1 cellular context compared by ENCODE assay signal in genomic region chr2:112725545-112726457, GRCh38.
TF ChIP-seq lines count a peak whose summit lies in the region.

No MANE protein-coding gene starts in this region.

TF ChIP-seq in GM12878, 131 proteins besides CTCF, POLR2A, EP300 and RAD21 (continued from another document and continues in another):
- TF ChIP-seq, protein P1, sequence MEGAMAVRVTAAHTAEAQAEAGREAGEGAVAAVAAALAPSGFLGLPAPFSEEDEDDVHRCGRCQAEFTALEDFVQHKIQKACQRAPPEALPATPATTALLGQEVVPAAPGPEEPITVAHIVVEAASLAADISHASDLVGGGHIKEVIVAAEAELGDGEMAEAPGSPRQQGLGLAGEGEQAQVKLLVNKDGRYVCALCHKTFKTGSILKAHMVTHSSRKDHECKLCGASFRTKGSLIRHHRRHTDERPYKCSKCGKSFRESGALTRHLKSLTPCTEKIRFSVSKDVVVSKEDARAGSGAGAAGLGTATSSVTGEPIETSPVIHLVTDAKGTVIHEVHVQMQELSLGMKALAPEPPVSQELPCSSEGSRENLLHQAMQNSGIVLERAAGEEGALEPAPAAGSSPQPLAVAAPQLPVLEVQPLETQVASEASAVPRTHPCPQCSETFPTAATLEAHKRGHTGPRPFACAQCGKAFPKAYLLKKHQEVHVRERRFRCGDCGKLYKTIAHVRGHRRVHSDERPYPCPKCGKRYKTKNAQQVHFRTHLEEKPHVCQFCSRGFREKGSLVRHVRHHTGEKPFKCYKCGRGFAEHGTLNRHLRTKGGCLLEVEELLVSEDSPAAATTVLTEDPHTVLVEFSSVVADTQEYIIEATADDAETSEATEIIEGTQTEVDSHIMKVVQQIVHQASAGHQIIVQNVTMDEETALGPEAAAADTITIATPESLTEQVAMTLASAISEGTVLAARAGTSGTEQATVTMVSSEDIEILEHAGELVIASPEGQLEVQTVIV (IDR thresholded peaks at IDR 0.05; ENCODE audit: borderline replicate concordance, partially characterized antibody), result no peak
- TF ChIP-seq PAX5 (IDR thresholded peaks at IDR 0.05; ENCODE audit: borderline replicate concordance, low read depth, low read length) (0 out of 2 replicates have a peak, but pooled peaks have one; percentile 16), ZNF207 (IDR thresholded peaks at IDR 0.05; ENCODE audit: borderline replicate concordance) (no peak), NRF1 (conservative IDR thresholded peaks at IDR 0.05; ENCODE audit: low read depth, low read length) (no peak), ATF7 (IDR thresholded peaks at IDR 0.05; ENCODE audit: low read depth) (no peak), KAT2A (conservative IDR thresholded peaks at IDR 0.05; ENCODE audit: control insufficient read depth, low read depth, low read length) (no peak), BCL11A (IDR thresholded peaks at IDR 0.05; ENCODE audit: low read depth, low read length) (no peak), RAD51 (IDR thresholded peaks at IDR 0.05) (peak; percentile 95), STAT1 (conservative IDR thresholded peaks at IDR 0.05) (no peak), WRNIP1 (IDR thresholded peaks at IDR 0.05; ENCODE audit: borderline replicate concordance, low read depth, low read length) (no peak), CHD2 (IDR thresholded peaks at IDR 0.05; ENCODE audit: borderline replicate concordance, low read depth, low read length) (no peak), BMI1 (IDR thresholded peaks at IDR 0.05; ENCODE audit: borderline replicate concordance) (no peak), KLF5 (IDR thresholded peaks at IDR 0.05; ENCODE audit: partially characterized antibody) (no peak), FOS (IDR thresholded peaks at IDR 0.05; ENCODE audit: borderline replicate concordance, extremely low read depth, insufficient read length) (no peak), ZNF217 (IDR thresholded peaks at IDR 0.05) (no peak), SIN3A (IDR thresholded peaks at IDR 0.05; ENCODE audit: low read depth, low read length) (no peak; the same call in 1 of the 2 replicates), MYB (IDR thresholded peaks at IDR 0.05; ENCODE audit: borderline replicate concordance, low read depth, low read length) (no peak), IRF3 (IDR thresholded peaks at IDR 0.05) (no peak), USF1 (IDR thresholded peaks at IDR 0.05; ENCODE audit: borderline replicate concordance, extremely low read length, insufficient read depth, low read depth, low read length) (peak; percentile 83), ZNF622 (IDR thresholded peaks at IDR 0.05) (no peak), RUNX3 (IDR thresholded peaks at IDR 0.05; ENCODE audit: low read length) (peak; percentile 66), NBN (IDR thresholded peaks at IDR 0.05) (no peak), JUNB (IDR thresholded peaks at IDR 0.05) (peak; percentile 46; the same call in 1 of the 2 replicates), YY1 (IDR thresholded peaks at IDR 0.05; ENCODE audit: low read depth, low read length) (0 out of 2 replicates have a peak, but pooled peaks have one; percentile 12), NR2F1 (conservative IDR thresholded peaks at IDR 0.05) (peak; percentile 90), PML (IDR thresholded peaks at IDR 0.05; ENCODE audit: low read length) (no peak), ZNF274 (IDR thresholded peaks at IDR 0.05; ENCODE audit: insufficient read depth, insufficient read length) (no peak), MYC (IDR thresholded peaks at IDR 0.05; ENCODE audit: insufficient read depth, insufficient read length, insufficient replicate concordance, low read length, severe bottlenecking) (no peak), IKZF1 (conservative IDR thresholded peaks at IDR 0.05) (peak; percentile 41), YBX1 (IDR thresholded peaks at IDR 0.05) (no peak), BHLHE40 (IDR thresholded peaks at IDR 0.05; ENCODE audit: borderline replicate concordance in 1 of 2, low read depth in 2 of 2, low read length in 1 of 2) (peak; percentile 96 to 97), SMAD5 (IDR thresholded peaks at IDR 0.05; ENCODE audit: low read depth) (no peak)
- TF ChIP-seq, protein P2, sequence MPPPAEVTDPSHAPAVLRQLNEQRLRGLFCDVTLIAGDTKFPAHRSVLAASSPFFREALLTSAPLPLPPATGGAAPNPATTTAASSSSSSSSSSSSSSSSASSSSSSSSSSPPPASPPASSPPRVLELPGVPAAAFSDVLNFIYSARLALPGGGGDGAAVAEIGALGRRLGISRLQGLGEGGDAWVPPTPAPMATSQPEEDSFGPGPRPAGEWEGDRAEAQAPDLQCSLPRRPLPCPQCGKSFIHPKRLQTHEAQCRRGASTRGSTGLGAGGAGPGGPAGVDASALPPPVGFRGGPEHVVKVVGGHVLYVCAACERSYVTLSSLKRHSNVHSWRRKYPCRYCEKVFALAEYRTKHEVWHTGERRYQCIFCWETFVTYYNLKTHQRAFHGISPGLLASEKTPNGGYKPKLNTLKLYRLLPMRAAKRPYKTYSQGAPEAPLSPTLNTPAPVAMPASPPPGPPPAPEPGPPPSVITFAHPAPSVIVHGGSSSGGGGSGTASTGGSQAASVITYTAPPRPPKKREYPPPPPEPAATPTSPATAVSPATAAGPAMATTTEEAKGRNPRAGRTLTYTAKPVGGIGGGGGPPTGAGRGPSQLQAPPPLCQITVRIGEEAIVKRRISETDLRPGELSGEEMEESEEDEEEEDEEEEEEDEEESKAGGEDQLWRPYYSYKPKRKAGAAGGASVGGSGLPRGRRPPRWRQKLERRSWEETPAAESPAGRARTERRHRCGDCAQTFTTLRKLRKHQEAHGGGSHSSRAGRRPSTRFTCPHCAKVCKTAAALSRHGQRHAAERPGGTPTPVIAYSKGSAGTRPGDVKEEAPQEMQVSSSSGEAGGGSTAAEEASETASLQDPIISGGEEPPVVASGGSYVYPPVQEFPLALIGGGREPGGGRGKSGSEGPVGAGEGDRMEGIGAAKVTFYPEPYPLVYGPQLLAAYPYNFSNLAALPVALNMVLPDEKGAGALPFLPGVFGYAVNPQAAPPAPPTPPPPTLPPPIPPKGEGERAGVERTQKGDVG (CRISPR knock-in tag; IDR thresholded peaks at IDR 0.05), result no peak
- TF ChIP-seq, protein P3, sequence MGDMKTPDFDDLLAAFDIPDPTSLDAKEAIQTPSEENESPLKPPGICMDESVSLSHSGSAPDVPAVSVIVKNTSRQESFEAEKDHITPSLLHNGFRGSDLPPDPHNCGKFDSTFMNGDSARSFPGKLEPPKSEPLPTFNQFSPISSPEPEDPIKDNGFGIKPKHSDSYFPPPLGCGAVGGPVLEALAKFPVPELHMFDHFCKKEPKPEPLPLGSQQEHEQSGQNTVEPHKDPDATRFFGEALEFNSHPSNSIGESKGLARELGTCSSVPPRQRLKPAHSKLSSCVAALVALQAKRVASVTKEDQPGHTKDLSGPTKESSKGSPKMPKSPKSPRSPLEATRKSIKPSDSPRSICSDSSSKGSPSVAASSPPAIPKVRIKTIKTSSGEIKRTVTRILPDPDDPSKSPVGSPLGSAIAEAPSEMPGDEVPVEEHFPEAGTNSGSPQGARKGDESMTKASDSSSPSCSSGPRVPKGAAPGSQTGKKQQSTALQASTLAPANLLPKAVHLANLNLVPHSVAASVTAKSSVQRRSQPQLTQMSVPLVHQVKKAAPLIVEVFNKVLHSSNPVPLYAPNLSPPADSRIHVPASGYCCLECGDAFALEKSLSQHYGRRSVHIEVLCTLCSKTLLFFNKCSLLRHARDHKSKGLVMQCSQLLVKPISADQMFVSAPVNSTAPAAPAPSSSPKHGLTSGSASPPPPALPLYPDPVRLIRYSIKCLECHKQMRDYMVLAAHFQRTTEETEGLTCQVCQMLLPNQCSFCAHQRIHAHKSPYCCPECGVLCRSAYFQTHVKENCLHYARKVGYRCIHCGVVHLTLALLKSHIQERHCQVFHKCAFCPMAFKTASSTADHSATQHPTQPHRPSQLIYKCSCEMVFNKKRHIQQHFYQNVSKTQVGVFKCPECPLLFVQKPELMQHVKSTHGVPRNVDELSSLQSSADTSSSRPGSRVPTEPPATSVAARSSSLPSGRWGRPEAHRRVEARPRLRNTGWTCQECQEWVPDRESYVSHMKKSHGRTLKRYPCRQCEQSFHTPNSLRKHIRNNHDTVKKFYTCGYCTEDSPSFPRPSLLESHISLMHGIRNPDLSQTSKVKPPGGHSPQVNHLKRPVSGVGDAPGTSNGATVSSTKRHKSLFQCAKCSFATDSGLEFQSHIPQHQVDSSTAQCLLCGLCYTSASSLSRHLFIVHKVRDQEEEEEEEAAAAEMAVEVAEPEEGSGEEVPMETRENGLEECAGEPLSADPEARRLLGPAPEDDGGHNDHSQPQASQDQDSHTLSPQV (IDR thresholded peaks at IDR 0.05), result no peak
- TF ChIP-seq, protein P4, sequence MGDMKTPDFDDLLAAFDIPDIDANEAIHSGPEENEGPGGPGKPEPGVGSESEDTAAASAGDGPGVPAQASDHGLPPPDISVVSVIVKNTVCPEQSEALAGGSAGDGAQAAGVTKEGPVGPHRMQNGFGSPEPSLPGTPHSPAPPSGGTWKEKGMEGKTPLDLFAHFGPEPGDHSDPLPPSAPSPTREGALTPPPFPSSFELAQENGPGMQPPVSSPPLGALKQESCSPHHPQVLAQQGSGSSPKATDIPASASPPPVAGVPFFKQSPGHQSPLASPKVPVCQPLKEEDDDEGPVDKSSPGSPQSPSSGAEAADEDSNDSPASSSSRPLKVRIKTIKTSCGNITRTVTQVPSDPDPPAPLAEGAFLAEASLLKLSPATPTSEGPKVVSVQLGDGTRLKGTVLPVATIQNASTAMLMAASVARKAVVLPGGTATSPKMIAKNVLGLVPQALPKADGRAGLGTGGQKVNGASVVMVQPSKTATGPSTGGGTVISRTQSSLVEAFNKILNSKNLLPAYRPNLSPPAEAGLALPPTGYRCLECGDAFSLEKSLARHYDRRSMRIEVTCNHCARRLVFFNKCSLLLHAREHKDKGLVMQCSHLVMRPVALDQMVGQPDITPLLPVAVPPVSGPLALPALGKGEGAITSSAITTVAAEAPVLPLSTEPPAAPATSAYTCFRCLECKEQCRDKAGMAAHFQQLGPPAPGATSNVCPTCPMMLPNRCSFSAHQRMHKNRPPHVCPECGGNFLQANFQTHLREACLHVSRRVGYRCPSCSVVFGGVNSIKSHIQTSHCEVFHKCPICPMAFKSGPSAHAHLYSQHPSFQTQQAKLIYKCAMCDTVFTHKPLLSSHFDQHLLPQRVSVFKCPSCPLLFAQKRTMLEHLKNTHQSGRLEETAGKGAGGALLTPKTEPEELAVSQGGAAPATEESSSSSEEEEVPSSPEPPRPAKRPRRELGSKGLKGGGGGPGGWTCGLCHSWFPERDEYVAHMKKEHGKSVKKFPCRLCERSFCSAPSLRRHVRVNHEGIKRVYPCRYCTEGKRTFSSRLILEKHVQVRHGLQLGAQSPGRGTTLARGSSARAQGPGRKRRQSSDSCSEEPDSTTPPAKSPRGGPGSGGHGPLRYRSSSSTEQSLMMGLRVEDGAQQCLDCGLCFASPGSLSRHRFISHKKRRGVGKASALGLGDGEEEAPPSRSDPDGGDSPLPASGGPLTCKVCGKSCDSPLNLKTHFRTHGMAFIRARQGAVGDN (IDR thresholded peaks at IDR 0.05), result peak; percentile 67; the same call in 1 of the 2 replicates
- TF ChIP-seq, protein P5, sequence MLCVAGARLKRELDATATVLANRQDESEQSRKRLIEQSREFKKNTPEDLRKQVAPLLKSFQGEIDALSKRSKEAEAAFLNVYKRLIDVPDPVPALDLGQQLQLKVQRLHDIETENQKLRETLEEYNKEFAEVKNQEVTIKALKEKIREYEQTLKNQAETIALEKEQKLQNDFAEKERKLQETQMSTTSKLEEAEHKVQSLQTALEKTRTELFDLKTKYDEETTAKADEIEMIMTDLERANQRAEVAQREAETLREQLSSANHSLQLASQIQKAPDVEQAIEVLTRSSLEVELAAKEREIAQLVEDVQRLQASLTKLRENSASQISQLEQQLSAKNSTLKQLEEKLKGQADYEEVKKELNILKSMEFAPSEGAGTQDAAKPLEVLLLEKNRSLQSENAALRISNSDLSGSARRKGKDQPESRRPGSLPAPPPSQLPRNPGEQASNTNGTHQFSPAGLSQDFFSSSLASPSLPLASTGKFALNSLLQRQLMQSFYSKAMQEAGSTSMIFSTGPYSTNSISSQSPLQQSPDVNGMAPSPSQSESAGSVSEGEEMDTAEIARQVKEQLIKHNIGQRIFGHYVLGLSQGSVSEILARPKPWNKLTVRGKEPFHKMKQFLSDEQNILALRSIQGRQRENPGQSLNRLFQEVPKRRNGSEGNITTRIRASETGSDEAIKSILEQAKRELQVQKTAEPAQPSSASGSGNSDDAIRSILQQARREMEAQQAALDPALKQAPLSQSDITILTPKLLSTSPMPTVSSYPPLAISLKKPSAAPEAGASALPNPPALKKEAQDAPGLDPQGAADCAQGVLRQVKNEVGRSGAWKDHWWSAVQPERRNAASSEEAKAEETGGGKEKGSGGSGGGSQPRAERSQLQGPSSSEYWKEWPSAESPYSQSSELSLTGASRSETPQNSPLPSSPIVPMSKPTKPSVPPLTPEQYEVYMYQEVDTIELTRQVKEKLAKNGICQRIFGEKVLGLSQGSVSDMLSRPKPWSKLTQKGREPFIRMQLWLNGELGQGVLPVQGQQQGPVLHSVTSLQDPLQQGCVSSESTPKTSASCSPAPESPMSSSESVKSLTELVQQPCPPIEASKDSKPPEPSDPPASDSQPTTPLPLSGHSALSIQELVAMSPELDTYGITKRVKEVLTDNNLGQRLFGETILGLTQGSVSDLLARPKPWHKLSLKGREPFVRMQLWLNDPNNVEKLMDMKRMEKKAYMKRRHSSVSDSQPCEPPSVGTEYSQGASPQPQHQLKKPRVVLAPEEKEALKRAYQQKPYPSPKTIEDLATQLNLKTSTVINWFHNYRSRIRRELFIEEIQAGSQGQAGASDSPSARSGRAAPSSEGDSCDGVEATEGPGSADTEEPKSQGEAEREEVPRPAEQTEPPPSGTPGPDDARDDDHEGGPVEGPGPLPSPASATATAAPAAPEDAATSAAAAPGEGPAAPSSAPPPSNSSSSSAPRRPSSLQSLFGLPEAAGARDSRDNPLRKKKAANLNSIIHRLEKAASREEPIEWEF (IDR thresholded peaks at IDR 0.05; ENCODE audit: insufficient replicate concordance, low read depth, low read length), result no peak
- TF ChIP-seq, protein P6, sequence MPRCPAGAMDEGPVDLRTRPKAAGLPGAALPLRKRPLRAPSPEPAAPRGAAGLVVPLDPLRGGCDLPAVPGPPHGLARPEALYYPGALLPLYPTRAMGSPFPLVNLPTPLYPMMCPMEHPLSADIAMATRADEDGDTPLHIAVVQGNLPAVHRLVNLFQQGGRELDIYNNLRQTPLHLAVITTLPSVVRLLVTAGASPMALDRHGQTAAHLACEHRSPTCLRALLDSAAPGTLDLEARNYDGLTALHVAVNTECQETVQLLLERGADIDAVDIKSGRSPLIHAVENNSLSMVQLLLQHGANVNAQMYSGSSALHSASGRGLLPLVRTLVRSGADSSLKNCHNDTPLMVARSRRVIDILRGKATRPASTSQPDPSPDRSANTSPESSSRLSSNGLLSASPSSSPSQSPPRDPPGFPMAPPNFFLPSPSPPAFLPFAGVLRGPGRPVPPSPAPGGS (IDR thresholded peaks at IDR 0.05; ENCODE audit: borderline replicate concordance, insufficient read depth, low read depth, low read length, poor library complexity, severe bottlenecking), result no peak
